In the genomic region with DNA sequence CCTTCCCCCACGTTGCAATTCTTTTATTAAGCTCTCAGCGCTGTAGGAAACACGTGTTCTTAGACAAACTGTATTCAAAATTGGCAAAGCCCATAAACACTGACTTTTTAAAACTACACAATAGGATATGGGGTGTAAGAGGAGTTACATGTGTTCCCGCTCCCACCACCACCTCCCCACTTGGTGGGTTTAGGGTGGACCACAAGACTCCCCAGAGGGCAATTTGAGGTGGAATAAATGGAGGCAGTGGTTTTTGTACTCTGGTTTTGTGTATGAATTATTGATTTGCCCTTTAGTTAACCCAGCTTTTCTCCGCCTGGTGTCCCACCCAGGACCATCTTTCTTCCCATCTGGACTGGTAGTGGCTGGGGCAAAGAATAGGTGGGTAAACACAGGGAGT, we compare ENCODE assay signal across 22 cellular contexts. TPM values are rescaled to one million over a fixed set of nuclear protein-coding genes. Genes with fewer than 3 reads are reported as not detected.
A peak's percentile ranks its signal among the peaks of the same experiment; 100 is the strongest.
DNase-seq lines count a peak whose midpoint lies in the region; ATAC-seq, FAIRE-seq and TF ChIP-seq lines count a peak whose summit lies in the region.
"Had no signal": no experiment of that assay in that cellular context is flagged by ENCODE, and none has a peak within 500 bp of the region (broad histone marks: within the 10 kb centered on the region; RNA-seq: fewer than 3 reads in every experiment).

No MANE protein-coding gene starts in this region.

- H3K36me3 ChIP-seq in CD4-positive, CD25-positive, alpha-beta regulatory T cell (ENCODE audit: control insufficient read depth, insufficient read depth, low read length): peaks cover 14% of the 10 kb centered on the region
- H3K36me3 ChIP-seq in kidney (ENCODE audit: control insufficient read depth in 1 of 2, insufficient read depth in 2 of 2, low read length in 2 of 2) (peaks cover 0 to 12% of the 10 kb centered on the region in 2 donors), GM23338 (ENCODE audit: insufficient read depth) (peaks cover 21% of the 10 kb centered on the region)

- FAIRE-seq in kidney (lab: Jason Lieb, UNC): no peak
- FAIRE-seq: A204.1 had no signal

- no peak for ATAC-seq in activated T-cell treated with anti-CD3 and anti-CD28 coated beads, Interleukin-2, amount 50 U/mL, for 72 hours (replicated peaks in 1 of 2)
- ATAC-seq in CD4-positive, CD25-positive, alpha-beta regulatory T cell (ENCODE audit: low read depth in 2 of 2): no peak
- ATAC-seq in GM23338: no peak

- peaks cover 18% of the 10 kb centered on the region for H3K79me2 ChIP-seq in GM23338 (replicated peaks; ENCODE audit: insufficient read depth)

- TF ChIP-seq CTCF in kidney (IDR thresholded peaks at IDR 0.05; ENCODE audit: borderline replicate concordance, extremely low read depth, insufficient read depth): no peak
- TF ChIP-seq CTCF in GM23338 (conservative IDR thresholded peaks at IDR 0.05; ENCODE audit: low read depth in 2 of 2): no peak

- DNase-seq in activated T-cell treated with anti-CD3 and anti-CD28 coated beads, Interleukin-2, amount 50 U/mL, for 72 hours: no peak
- no peak for DNase-seq in activated T-cell treated with anti-CD3 and anti-CD28 coated beads, Interleukin-2, amount 50 U/mL, for 24 hours
- DNase-seq in CD4-positive, CD25-positive, alpha-beta regulatory T cell: no peak
- DNase-seq in NCI-H187 treated with DMSO at 0.1 percent for 48 hours (lab: John Stamatoyannopoulos, UW): peak; percentile 64
- peak; percentile 22 for DNase-seq in kidney
- no peak for DNase-seq in stimulated activated CD4-positive, alpha-beta T cell treated with anti-CD3 and anti-CD28 coated beads, Interleukin-4, amount 100 ng/mL, for 4 hours
- DNase-seq in GM23338 (ENCODE audit: low spot score): no peak
- DNase-seq in DMS79 (lab: John Stamatoyannopoulos, UW): no peak
- DNase-seq: BE2C; DMS79 treated with DMSO at 0.1 percent for 48 hours; H7; HFFc6; MV-4-11; NCI-H1436; NCI-H2029 treated with DMSO at 0.1 percent for 48 hours; NCI-H510A; NCI-H748 treated with DMSO at 0.1 percent for 48 hours; NK-92 treated with Interleukin-12 subunit alpha and Interleukin-12 subunit beta, amount 100 ng/mL, for 24 hours; OCI-M1; Right ventricle myocardium superior had no signal

- H3F3A ChIP-seq in GM23338 (replicated peaks; ENCODE audit: low read depth): peaks cover under 1% of the 10 kb centered on the region; the same call in 1 of the 2 replicates

- H3K9ac ChIP-seq in kidney (ENCODE audit: low read length in 2 of 2): no peak overlapping the region
- H3K9ac ChIP-seq: KMS-11 had no signal

- H3K27ac Mint-ChIP-seq in activated T-cell treated with anti-CD3 and anti-CD28 coated beads, Interleukin-2, amount 50 U/mL, for 72 hours: peak overlapping the region; percentile 6
- H3K27ac Mint-ChIP-seq in activated T-cell treated with anti-CD3 and anti-CD28 coated beads, Interleukin-2, amount 50 U/mL, for 24 hours: no peak overlapping the region
- H3K27ac Mint-ChIP-seq in CD4-positive, CD25-positive, alpha-beta regulatory T cell: peak overlapping the region; percentile 7 to 72 (median 36)
- H3K27ac Mint-ChIP-seq in GM23338: no peak overlapping the region
- H3K27ac Mint-ChIP-seq: HFFc6 had no signal

- no peak overlapping the region for H3K27ac ChIP-seq in CD4-positive, CD25-positive, alpha-beta regulatory T cell (ENCODE audit: insufficient read depth, low read length, poor library complexity, severe bottlenecking)
- H3K27ac ChIP-seq in kidney (ENCODE audit: low read depth in 2 of 2, low read length in 2 of 2) (no peak overlapping the region), GM23338 (ENCODE audit: low read depth) (no peak overlapping the region)
- H3K27ac ChIP-seq: KMS-11 had no signal

- H3K4me1 ChIP-seq in CD4-positive, CD25-positive, alpha-beta regulatory T cell (ENCODE audit: control insufficient read depth, insufficient read depth, low read length, poor library complexity, severe bottlenecking): peaks cover 22% of the 10 kb centered on the region
- H3K4me1 ChIP-seq in kidney (ENCODE audit: control insufficient read depth in 1 of 2, insufficient read depth in 1 of 2, low read depth in 1 of 2, low read length in 2 of 2) (peaks cover 11 to 12% of the 10 kb centered on the region in 2 donors), GM23338 (ENCODE audit: insufficient read depth) (peaks cover 10% of the 10 kb centered on the region)
- H3K4me1 ChIP-seq: BE2C had no signal

- peaks cover 7 to 18% of the 10 kb centered on the region in 2 donors for H3K36me3 Mint-ChIP-seq in activated T-cell treated with anti-CD3 and anti-CD28 coated beads, Interleukin-2, amount 50 U/mL, for 72 hours (ENCODE audit: insufficient read depth in 2 of 2)
- H3K36me3 Mint-ChIP-seq in activated T-cell treated with anti-CD3 and anti-CD28 coated beads, Interleukin-2, amount 50 U/mL, for 24 hours (ENCODE audit: low read depth): peaks cover 84% of the 10 kb centered on the region
- peaks cover 18% of the 10 kb centered on the region for H3K36me3 Mint-ChIP-seq in CD4-positive, CD25-positive, alpha-beta regulatory T cell
- H3K36me3 Mint-ChIP-seq in GM23338 (ENCODE audit: low read depth): peaks cover 40% of the 10 kb centered on the region

- H2AFZ ChIP-seq in GM23338: no peak overlapping the region

- no peaks in the 10 kb centered on the region for H3K27me3 Mint-ChIP-seq in activated T-cell treated with anti-CD3 and anti-CD28 coated beads, Interleukin-2, amount 50 U/mL, for 72 hours (ENCODE audit: low read depth)
- no peaks in the 10 kb centered on the region for H3K27me3 Mint-ChIP-seq in activated T-cell treated with anti-CD3 and anti-CD28 coated beads, Interleukin-2, amount 50 U/mL, for 24 hours
- no peaks in the 10 kb centered on the region for H3K27me3 Mint-ChIP-seq in CD4-positive, CD25-positive, alpha-beta regulatory T cell
- peaks cover 11% of the 10 kb centered on the region for H3K27me3 Mint-ChIP-seq in GM23338 (ENCODE audit: insufficient read depth, low read depth, poor library complexity)

- no peak overlapping the region for H3K4me2 ChIP-seq in GM23338
- H3K4me2 ChIP-seq: KMS-11 had no signal

- no peaks in the 10 kb centered on the region for H3K9me3 ChIP-seq in CD4-positive, CD25-positive, alpha-beta regulatory T cell (ENCODE audit: control insufficient read depth in 2 of 2, low read length in 2 of 2)
- no peaks in the 10 kb centered on the region for H3K9me3 ChIP-seq in kidney (ENCODE audit: control insufficient read depth in 1 of 2, low read length in 2 of 2)
- H3K9me3 ChIP-seq: BE2C had no signal

- H3K4me3 Mint-ChIP-seq in activated T-cell treated with anti-CD3 and anti-CD28 coated beads, Interleukin-2, amount 50 U/mL, for 72 hours: no peak overlapping the region
- no peak overlapping the region for H3K4me3 Mint-ChIP-seq in activated T-cell treated with anti-CD3 and anti-CD28 coated beads, Interleukin-2, amount 50 U/mL, for 24 hours
- peak overlapping the region in 2 of 4 donors; percentile 2 to 13 for H3K4me3 Mint-ChIP-seq in CD4-positive, CD25-positive, alpha-beta regulatory T cell
- H3K4me3 Mint-ChIP-seq in GM23338: no peak overlapping the region
- H3K4me3 Mint-ChIP-seq: HFFc6 had no signal

- H3K4me3 ChIP-seq in CD4-positive, CD25-positive, alpha-beta regulatory T cell (ENCODE audit: low read depth, low read length): no peak overlapping the region
- H3K4me3 ChIP-seq in kidney (ENCODE audit: low read length in 2 of 2) (no peak overlapping the region), GM23338 (no peak overlapping the region)

- H3K4me1 Mint-ChIP-seq in activated T-cell treated with anti-CD3 and anti-CD28 coated beads, Interleukin-2, amount 50 U/mL, for 72 hours (ENCODE audit: low read depth): peaks cover 41% of the 10 kb centered on the region
- H3K4me1 Mint-ChIP-seq in activated T-cell treated with anti-CD3 and anti-CD28 coated beads, Interleukin-2, amount 50 U/mL, for 24 hours (ENCODE audit: low read depth): peaks cover 41% of the 10 kb centered on the region
- peaks cover 5 to 45% (median 29%) of the 10 kb centered on the region in 4 donors for H3K4me1 Mint-ChIP-seq in CD4-positive, CD25-positive, alpha-beta regulatory T cell
- peaks cover 45% of the 10 kb centered on the region for H3K4me1 Mint-ChIP-seq in GM23338

- no peaks in the 10 kb centered on the region for H3K9me2 ChIP-seq in GM23338 (ENCODE audit: insufficient read depth)

- H3K9me3 Mint-ChIP-seq in activated T-cell treated with anti-CD3 and anti-CD28 coated beads, Interleukin-2, amount 50 U/mL, for 72 hours: no peaks in the 10 kb centered on the region
- H3K9me3 Mint-ChIP-seq in activated T-cell treated with anti-CD3 and anti-CD28 coated beads, Interleukin-2, amount 50 U/mL, for 24 hours: no peaks in the 10 kb centered on the region
- H3K9me3 Mint-ChIP-seq in CD4-positive, CD25-positive, alpha-beta regulatory T cell: no peaks in the 10 kb centered on the region
- H3K9me3 Mint-ChIP-seq in GM23338: no peaks in the 10 kb centered on the region
- H3K9me3 Mint-ChIP-seq: HFFc6 had no signal

- peaks cover 34% of the 10 kb centered on the region for H4K20me1 ChIP-seq in GM23338 (replicated peaks; ENCODE audit: insufficient read depth)

- no peaks in the 10 kb centered on the region for H3K27me3 ChIP-seq in CD4-positive, CD25-positive, alpha-beta regulatory T cell (ENCODE audit: control insufficient read depth, insufficient read depth, low read length)
- H3K27me3 ChIP-seq in GM23338 (ENCODE audit: insufficient read depth): no peaks in the 10 kb centered on the region
- H3K27me3 ChIP-seq: BE2C had no signal

- intact Hi-C loops in kidney (cut with DNase I): no loop called here

TF ChIP-seq in GM23338, 12 proteins besides CTCF, POLR2A, EP300 and RAD21 (continues in another document):
- TF ChIP-seq EZH2phosphoT487 (IDR thresholded peaks at IDR 0.05; ENCODE audit: unreplicated experiment) (no peak), NANOG (IDR thresholded peaks at IDR 0.05; ENCODE audit: borderline replicate concordance) (no peak), EZH2 (IDR thresholded peaks at IDR 0.05; ENCODE audit: low read depth, unreplicated experiment) (no peak), ZNF331 (CRISPR knock-in tag; IDR thresholded peaks at IDR 0.05; ENCODE audit: low read depth) (no peak)

RNA-seq across cellular contexts. Expression of a gene that starts 3.7 kb away (rescaled TPM):
- 10 to 100 TPM; 50.6 to 59.9 TPM for total RNA-seq in activated T-cell treated with anti-CD3 and anti-CD28 coated beads, Interleukin-2, amount 50 U/mL, for 72 hours
- total RNA-seq in CD4-positive, CD25-positive, alpha-beta regulatory T cell: 14.9 TPM
- polyA plus RNA-seq in CD4-positive, CD25-positive, alpha-beta regulatory T cell: 10 to 100 TPM; 37.1 to 72.6 (median 51.2) TPM
- 39.6 TPM for total RNA-seq in kidney
- polyA plus RNA-seq in kidney (ENCODE audit: insufficient read depth, low read depth, low replicate concordance) (189 TPM), GM23338 (2016; fragmentation: Nextera tagmentation; extraction: Ambion mirVana) (379 and 450 TPM in 2 replicates)
- total RNA-seq in GM23338 (2014; rRNA removed; shearing (Covaris generic)): 33.9 and 48.9 TPM in 2 replicates

RNA-seq across cellular contexts. Expression of a gene that starts 38.9 kb away (rescaled TPM):
- not detected for total RNA-seq in activated T-cell treated with anti-CD3 and anti-CD28 coated beads, Interleukin-2, amount 50 U/mL, for 72 hours
- total RNA-seq in CD4-positive, CD25-positive, alpha-beta regulatory T cell: not detected
- not detected for polyA plus RNA-seq in CD4-positive, CD25-positive, alpha-beta regulatory T cell
- 0.47 TPM for total RNA-seq in kidney
- polyA plus RNA-seq in kidney (ENCODE audit: insufficient read depth, low read depth, low replicate concordance): 4.0 TPM
- total RNA-seq in GM23338 (2014; rRNA removed; shearing (Covaris generic)): 0.14 TPM in 1 of 2 replicates, not detected in the other
- polyA plus RNA-seq in GM23338 (2016; fragmentation: Nextera tagmentation; extraction: Ambion mirVana): 0.16 TPM in 2 replicates

Comparison
In these comparisons a context has a peak if more than half of its experiments do, and no peak if none do; other contexts are left out.
1. H3K27ac Mint-ChIP-seq: peak in activated T-cell treated with anti-CD3 and anti-CD28 coated beads, Interleukin-2, amount 50 U/mL, for 72 hours (single experiment) and CD4-positive, CD25-positive, alpha-beta regulatory T cell (3 of 3); none in activated T-cell treated with anti-CD3 and anti-CD28 coated beads, Interleukin-2, amount 50 U/mL, for 24 hours (single experiment) and GM23338 (single experiment).
2. DNase-seq: peak in NCI-H187 treated with DMSO at 0.1 percent for 48 hours (single experiment) and kidney (single experiment); none in activated T-cell treated with anti-CD3 and anti-CD28 coated beads, Interleukin-2, amount 50 U/mL, for 72 hours (0 of 2), activated T-cell treated with anti-CD3 and anti-CD28 coated beads, Interleukin-2, amount 50 U/mL, for 24 hours (single experiment), CD4-positive, CD25-positive, alpha-beta regulatory T cell (0 of 3), stimulated activated CD4-positive, alpha-beta T cell treated with anti-CD3 and anti-CD28 coated beads, Interleukin-4, amount 100 ng/mL, for 4 hours (0 of 2), GM23338 (single experiment) and DMS79 (single experiment).